Comparison of ENCODE assay signal across 1 cellular context in genomic region chr1:229507951-229508822, GRCh38.
A peak's percentile ranks its signal among the peaks of the same experiment; 100 is the strongest.
TF ChIP-seq lines count a peak whose summit lies in the region.

TSS of gene NUP133 (minus strand) at chr1:229508341. CDS start at chr1:229508249, 92 bp downstream.

TF ChIP-seq in HepG2, 621 proteins besides CTCF, POLR2A, EP300 and RAD21 (continued from another document and continues in another):
- TF ChIP-seq ZNF747 (CRISPR knock-in tag; IDR thresholded peaks at IDR 0.05; ENCODE audit: borderline replicate concordance), result peak; percentile 35; the same call in 1 of the 2 replicates
- TF ChIP-seq RARA (CRISPR knock-in tag; IDR thresholded peaks at IDR 0.05), result 0 out of 2 replicates have a peak, but pooled peaks have one; percentile 28
- TF ChIP-seq ZNF792 (CRISPR knock-in tag; IDR thresholded peaks at IDR 0.05), result peak; percentile 64
- TF ChIP-seq SP2 (CRISPR knock-in tag; IDR thresholded peaks at IDR 0.05), result no peak
- TF ChIP-seq ATF4 (CRISPR knock-in tag; IDR thresholded peaks at IDR 0.05), result peak in 1 of 2 experiments; percentile 77; a peak in 1 of 4 replicates
- no peak for TF ChIP-seq RERE (CRISPR knock-in tag; IDR thresholded peaks at IDR 0.05; ENCODE audit: low read depth)
- peak; percentile 43; the same call in 1 of the 2 replicates for TF ChIP-seq ESRRA (CRISPR knock-in tag; IDR thresholded peaks at IDR 0.05; ENCODE audit: low read depth)
- TF ChIP-seq TCF12 (IDR thresholded peaks at IDR 0.05), result no peak
- TF ChIP-seq TCF12 (CRISPR knock-in tag; IDR thresholded peaks at IDR 0.05), result no peak
- no peak for TF ChIP-seq GZF1 (CRISPR knock-in tag; IDR thresholded peaks at IDR 0.05)
- TF ChIP-seq ZNF724P (CRISPR knock-in tag; IDR thresholded peaks at IDR 0.05; ENCODE audit: borderline replicate concordance), result peak; percentile 39; the same call in 1 of the 2 replicates
- TF ChIP-seq ZNF564 (CRISPR knock-in tag; IDR thresholded peaks at IDR 0.05), result peak; percentile 97
- TF ChIP-seq STAG1 (CRISPR knock-in tag; IDR thresholded peaks at IDR 0.05), result 0 out of 2 replicates have a peak, but pooled peaks have one; percentile 2
- TF ChIP-seq FOSL2 (CRISPR knock-in tag; IDR thresholded peaks at IDR 0.05), result peak; percentile 55
- TF ChIP-seq SOX6 (IDR thresholded peaks at IDR 0.05), result no peak
- peak; percentile 66 for TF ChIP-seq SOX6 (CRISPR knock-in tag; IDR thresholded peaks at IDR 0.05)
- TF ChIP-seq PCBP1 (IDR thresholded peaks at IDR 0.05; ENCODE audit: borderline replicate concordance, low read depth, low read length), result no peak
- peak; percentile 96 for TF ChIP-seq TFDP2 (CRISPR knock-in tag; IDR thresholded peaks at IDR 0.05)
- TF ChIP-seq ZNF574 (CRISPR knock-in tag; IDR thresholded peaks at IDR 0.05), result peak; percentile 88
- TF ChIP-seq ZBTB38 (CRISPR knock-in tag; IDR thresholded peaks at IDR 0.05), result peak; percentile 54
- TF ChIP-seq BORCS8-MEF2B (CRISPR knock-in tag; IDR thresholded peaks at IDR 0.05), result peak; percentile 82; the same call in 1 of the 2 replicates
- peak; percentile 55; the same call in 1 of the 2 replicates for TF ChIP-seq ZNF430 (CRISPR knock-in tag; IDR thresholded peaks at IDR 0.05)
- no peak for TF ChIP-seq HNRNPH1 (optimal IDR thresholded peaks at IDR 0.05; ENCODE audit: low read depth, low read length)
- TF ChIP-seq MYNN (CRISPR knock-in tag; IDR thresholded peaks at IDR 0.05; ENCODE audit: low read depth), result no peak
- TF ChIP-seq BCL6 (CRISPR knock-in tag; IDR thresholded peaks at IDR 0.05), result peak; percentile 58; the same call in 1 of the 2 replicates
- no peak; the same call in 1 of the 2 replicates for TF ChIP-seq TOPORS (CRISPR knock-in tag; IDR thresholded peaks at IDR 0.05)
- TF ChIP-seq ZBTB40 (IDR thresholded peaks at IDR 0.05), result no peak
- peak; percentile 83 for TF ChIP-seq ZBTB40 (CRISPR knock-in tag; IDR thresholded peaks at IDR 0.05)
- no peak for TF ChIP-seq ZSCAN20 (CRISPR knock-in tag; IDR thresholded peaks at IDR 0.05; ENCODE audit: borderline replicate concordance)
- TF ChIP-seq ZNF704 (CRISPR knock-in tag; IDR thresholded peaks at IDR 0.05; ENCODE audit: borderline replicate concordance), result no peak
- TF ChIP-seq ZBTB43 (CRISPR knock-in tag; conservative IDR thresholded peaks at IDR 0.05), result peak; percentile 39
- no peak for TF ChIP-seq TBL1XR1 (IDR thresholded peaks at IDR 0.05; ENCODE audit: borderline replicate concordance, low read length, partially characterized antibody)
- TF ChIP-seq ZNF891 (CRISPR knock-in tag; IDR thresholded peaks at IDR 0.05), result peak; percentile 53; the same call in 1 of the 2 replicates
- peak; percentile 83 for TF ChIP-seq ZNF143 (CRISPR knock-in tag; IDR thresholded peaks at IDR 0.05)
- no peak for TF ChIP-seq ZNF333 (CRISPR knock-in tag; IDR thresholded peaks at IDR 0.05; ENCODE audit: borderline replicate concordance)
- TF ChIP-seq ZC3H13 (CRISPR knock-in tag; IDR thresholded peaks at IDR 0.05), result peak; percentile 44; the same call in 1 of the 2 replicates
- no peak; the same call in 1 of the 2 replicates for TF ChIP-seq NR2F2 (IDR thresholded peaks at IDR 0.05; ENCODE audit: borderline replicate concordance, low read depth)
- TF ChIP-seq KDM2A (CRISPR knock-in tag; IDR thresholded peaks at IDR 0.05; ENCODE audit: borderline replicate concordance, low read depth), result peak; percentile 90
- peak; percentile 45; the same call in 1 of the 2 replicates for TF ChIP-seq FOXJ3 (CRISPR knock-in tag; IDR thresholded peaks at IDR 0.05; ENCODE audit: borderline replicate concordance)
- 0 out of 2 replicates have a peak, but pooled peaks have one; percentile 9 for TF ChIP-seq NKX3-1 (CRISPR knock-in tag; IDR thresholded peaks at IDR 0.05)
